ENCODE assay signal across 8 cellular contexts in genomic region chr1:23867953-23868847, GRCh38. TPM values are rescaled to one million over a fixed set of nuclear protein-coding genes. Genes with fewer than 3 reads are reported as not detected.
DNase-seq lines count a peak whose midpoint lies in the region; ATAC-seq, FAIRE-seq and TF ChIP-seq lines count a peak whose summit lies in the region.

FUCA1 (minus strand) TSS chr1:23868290; CDS start chr1:23868286, 4 bp downstream.

- H3K4me2 ChIP-seq in DND-41 (ENCODE audit: insufficient read depth, low read length), result peak within 1 kb of the TSS; percentile 94
- H3K4me2 ChIP-seq in KMS-11, result peak within 1 kb of the TSS; percentile 87

- TF ChIP-seq CTCF in DND-41 (IDR thresholded peaks at IDR 0.05; ENCODE audit: borderline replicate concordance, extremely low read depth, low read length, poor library complexity, severe bottlenecking) (peak; percentile 97), KMS-11 (conservative IDR thresholded peaks at IDR 0.05; ENCODE audit: low read depth, low read length) (peak; percentile 79), fibroblast of mammary gland (conservative IDR thresholded peaks at IDR 0.05; ENCODE audit: control insufficient read depth, insufficient read depth, low read depth, low read length) (peak; percentile 91)

- ATAC-seq in DND-41 (ENCODE audit: insufficient read depth, low read depth) (peak; percentile 96), GM21723 (IDR thresholded peaks at IDR 0.05; ENCODE audit: unreplicated experiment) (peak; percentile 88)
- ATAC-seq in naive thymus-derived CD8-positive, alpha-beta T cell, result peak; percentile 98 to 99

- H3K27ac ChIP-seq in DND-41 (ENCODE audit: low read length) (peak within 1 kb of the TSS; percentile 44), KMS-11 (no peak within 1 kb of the TSS)

- no peaks in the 10 kb centered on the region for H3K27me3 Mint-ChIP-seq in naive thymus-derived CD8-positive, alpha-beta T cell

- peaks cover 0 to 19% (median 3%) of the 10 kb centered on the region in 3 donors for H3K36me3 Mint-ChIP-seq in naive thymus-derived CD8-positive, alpha-beta T cell

- H3K4me3 Mint-ChIP-seq in naive thymus-derived CD8-positive, alpha-beta T cell, result peak within 1 kb of the TSS; percentile 79 to 93 (median 86)

- no peaks in the 10 kb centered on the region for H4K20me1 ChIP-seq in DND-41 (ENCODE audit: insufficient read depth, low read length)
- H4K20me1 ChIP-seq in KMS-11 (ENCODE audit: insufficient read depth), result no peaks in the 10 kb centered on the region

- no peaks in the 10 kb centered on the region for H3K9me3 ChIP-seq in DND-41 (ENCODE audit: insufficient read depth, low read length, severe bottlenecking)

- DNase-seq in DND-41 (peak; percentile 88), RCC 7860 (ENCODE audit: low spot score) (peak; percentile 83), fibroblast of mammary gland (ENCODE audit: low read depth) (peak; percentile 74)
- DNase-seq in activated T-helper 1 cell treated with anti-CD3 and anti-CD28 coated beads, Interleukin-2, amount 50 U/mL, for 16 hours (ENCODE audit: low read depth in 1 of 2, low spot score in 1 of 2), result peak; percentile 90 to 94
- peak; percentile 93 to 97 (median 96) for DNase-seq in naive thymus-derived CD8-positive, alpha-beta T cell
- peak; percentile 89 to 96 (median 92) for DNase-seq in stimulated activated naive CD4-positive, alpha-beta T cell (lab: John Stamatoyannopoulos, UW)

- H3K79me2 ChIP-seq in DND-41 (ENCODE audit: insufficient read depth, low read length) (no peaks in the 10 kb centered on the region), KMS-11 (ENCODE audit: insufficient read depth, low read depth) (no peaks in the 10 kb centered on the region)

- H2AFZ ChIP-seq in DND-41 (ENCODE audit: low read depth, low read length), result peak within 1 kb of the TSS; percentile 96
- peak within 1 kb of the TSS; percentile 94 for H2AFZ ChIP-seq in KMS-11 (ENCODE audit: low read depth)

- POLR2A ChIA-PET in naive thymus-derived CD8-positive, alpha-beta T cell (lab: Charles Lee), result interaction anchor here (0.6 to 1.8 kb wide), 6 partner anchors 43 to 125 kb away, joined by 3 to 10 read pairs (median 3); partner anchors contain the start of genes CNR2, ELOA, HMGCL and PITHD1

- peaks cover 13 to 40% (median 31%) of the 10 kb centered on the region in 4 donors for H3K4me1 Mint-ChIP-seq in naive thymus-derived CD8-positive, alpha-beta T cell

- H3K27me3 ChIP-seq in DND-41 (ENCODE audit: insufficient read depth, low read length, poor library complexity) (peaks cover 18% of the 10 kb centered on the region), KMS-11 (ENCODE audit: insufficient read depth, low read depth) (no peaks in the 10 kb centered on the region)

- H3K27ac Mint-ChIP-seq in naive thymus-derived CD8-positive, alpha-beta T cell, result peak within 1 kb of the TSS; percentile 85 to 97 (median 92)

- H3K36me3 ChIP-seq in DND-41 (ENCODE audit: insufficient read depth, low read length) (no peaks in the 10 kb centered on the region), KMS-11 (ENCODE audit: insufficient read depth) (no peaks in the 10 kb centered on the region)

- peak within 1 kb of the TSS; percentile 19 to 68; a peak in 3 of 4 replicates for H3K4me3 ChIP-seq in DND-41 (ENCODE audit: low read depth in 1 of 2, low read length in 2 of 2)
- H3K4me3 ChIP-seq in KMS-11 (IDR thresholded peaks at IDR 0.05; ENCODE audit: insufficient read depth, low read depth, low read length), result peak within 1 kb of the TSS; percentile 72
- peak within 1 kb of the TSS; percentile 45 for H3K4me3 ChIP-seq in fibroblast of mammary gland (ENCODE audit: control insufficient read depth, low read depth, low read length)

- H3K4me1 ChIP-seq in DND-41 (ENCODE audit: insufficient read depth, low read length) (peaks cover 24% of the 10 kb centered on the region), KMS-11 (ENCODE audit: low read depth, poor library complexity, severe bottlenecking) (peaks cover 32% of the 10 kb centered on the region)

- H3K9ac ChIP-seq in DND-41 (ENCODE audit: low read depth, low read length) (peak within 1 kb of the TSS; percentile 59), KMS-11 (peak within 1 kb of the TSS; percentile 18; the same call in 1 of the 2 replicates)

- peak; percentile 81 for FAIRE-seq in RCC 7860 (lab: Jason Lieb, UNC)

- H3K9me3 Mint-ChIP-seq in naive thymus-derived CD8-positive, alpha-beta T cell, result no peaks in the 10 kb centered on the region

RNA-seq across cellular contexts. Expression of gene FUCA1, which starts in this region (rescaled TPM):
- 10 to 100 TPM; 14.8 to 18.4 TPM for total RNA-seq in naive thymus-derived CD8-positive, alpha-beta T cell
- polyA plus RNA-seq in naive thymus-derived CD8-positive, alpha-beta T cell, result 10 to 100 TPM in 2 of 3 donors, 1 to 10 TPM in 1; 8.1 to 13.8 (median 10.7) TPM
